ENCODE assay signal across 1 cellular context in the genomic region with DNA sequence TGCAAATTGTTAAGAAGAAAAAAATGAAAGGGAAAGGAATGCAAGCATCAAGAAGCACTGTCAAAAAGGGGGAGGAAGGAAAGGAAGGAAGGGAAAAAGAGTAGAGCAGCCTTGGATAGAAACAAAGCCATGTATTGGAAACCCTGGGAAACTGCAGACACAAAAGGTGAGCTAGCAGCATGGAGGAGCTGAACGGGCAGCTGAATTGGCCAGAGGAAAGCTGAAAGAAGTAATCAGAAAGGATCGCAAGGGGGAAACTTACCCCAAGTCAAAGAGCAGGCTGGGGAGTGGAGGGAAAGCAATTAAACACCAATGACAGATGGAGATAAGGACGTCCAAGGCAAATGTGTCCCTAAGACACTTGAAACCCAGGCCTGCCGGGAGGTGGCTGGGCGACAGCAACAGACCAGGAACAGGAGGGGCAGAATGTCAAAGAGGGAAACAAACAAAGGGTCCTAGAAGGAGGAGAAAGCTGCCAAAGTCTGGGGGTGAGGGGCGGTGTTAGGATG.
TF ChIP-seq lines count a peak whose summit lies in the region.

No MANE protein-coding gene starts in this region.

TF ChIP-seq in GM12878, 131 proteins besides CTCF, POLR2A, EP300 and RAD21 (continued from another document):
- TF ChIP-seq FOXK2 (IDR thresholded peaks at IDR 0.05): no peak
- no peak for TF ChIP-seq KLF5 (IDR thresholded peaks at IDR 0.05; ENCODE audit: partially characterized antibody)
- no peak for TF ChIP-seq WRNIP1 (IDR thresholded peaks at IDR 0.05; ENCODE audit: borderline replicate concordance, low read depth, low read length)
- TF ChIP-seq ZBTB11 (CRISPR knock-in tag; IDR thresholded peaks at IDR 0.05): no peak
- TF ChIP-seq JUNB (IDR thresholded peaks at IDR 0.05): no peak
- TF ChIP-seq, protein P1, sequence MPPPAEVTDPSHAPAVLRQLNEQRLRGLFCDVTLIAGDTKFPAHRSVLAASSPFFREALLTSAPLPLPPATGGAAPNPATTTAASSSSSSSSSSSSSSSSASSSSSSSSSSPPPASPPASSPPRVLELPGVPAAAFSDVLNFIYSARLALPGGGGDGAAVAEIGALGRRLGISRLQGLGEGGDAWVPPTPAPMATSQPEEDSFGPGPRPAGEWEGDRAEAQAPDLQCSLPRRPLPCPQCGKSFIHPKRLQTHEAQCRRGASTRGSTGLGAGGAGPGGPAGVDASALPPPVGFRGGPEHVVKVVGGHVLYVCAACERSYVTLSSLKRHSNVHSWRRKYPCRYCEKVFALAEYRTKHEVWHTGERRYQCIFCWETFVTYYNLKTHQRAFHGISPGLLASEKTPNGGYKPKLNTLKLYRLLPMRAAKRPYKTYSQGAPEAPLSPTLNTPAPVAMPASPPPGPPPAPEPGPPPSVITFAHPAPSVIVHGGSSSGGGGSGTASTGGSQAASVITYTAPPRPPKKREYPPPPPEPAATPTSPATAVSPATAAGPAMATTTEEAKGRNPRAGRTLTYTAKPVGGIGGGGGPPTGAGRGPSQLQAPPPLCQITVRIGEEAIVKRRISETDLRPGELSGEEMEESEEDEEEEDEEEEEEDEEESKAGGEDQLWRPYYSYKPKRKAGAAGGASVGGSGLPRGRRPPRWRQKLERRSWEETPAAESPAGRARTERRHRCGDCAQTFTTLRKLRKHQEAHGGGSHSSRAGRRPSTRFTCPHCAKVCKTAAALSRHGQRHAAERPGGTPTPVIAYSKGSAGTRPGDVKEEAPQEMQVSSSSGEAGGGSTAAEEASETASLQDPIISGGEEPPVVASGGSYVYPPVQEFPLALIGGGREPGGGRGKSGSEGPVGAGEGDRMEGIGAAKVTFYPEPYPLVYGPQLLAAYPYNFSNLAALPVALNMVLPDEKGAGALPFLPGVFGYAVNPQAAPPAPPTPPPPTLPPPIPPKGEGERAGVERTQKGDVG (CRISPR knock-in tag; IDR thresholded peaks at IDR 0.05): no peak
- no peak for TF ChIP-seq FOXM1 (IDR thresholded peaks at IDR 0.05; ENCODE audit: low read depth, low read length)
- no peak for TF ChIP-seq NBN (IDR thresholded peaks at IDR 0.05)
- TF ChIP-seq, protein P2, sequence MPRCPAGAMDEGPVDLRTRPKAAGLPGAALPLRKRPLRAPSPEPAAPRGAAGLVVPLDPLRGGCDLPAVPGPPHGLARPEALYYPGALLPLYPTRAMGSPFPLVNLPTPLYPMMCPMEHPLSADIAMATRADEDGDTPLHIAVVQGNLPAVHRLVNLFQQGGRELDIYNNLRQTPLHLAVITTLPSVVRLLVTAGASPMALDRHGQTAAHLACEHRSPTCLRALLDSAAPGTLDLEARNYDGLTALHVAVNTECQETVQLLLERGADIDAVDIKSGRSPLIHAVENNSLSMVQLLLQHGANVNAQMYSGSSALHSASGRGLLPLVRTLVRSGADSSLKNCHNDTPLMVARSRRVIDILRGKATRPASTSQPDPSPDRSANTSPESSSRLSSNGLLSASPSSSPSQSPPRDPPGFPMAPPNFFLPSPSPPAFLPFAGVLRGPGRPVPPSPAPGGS (IDR thresholded peaks at IDR 0.05; ENCODE audit: borderline replicate concordance, insufficient read depth, low read depth, low read length, poor library complexity, severe bottlenecking): no peak
- no peak for TF ChIP-seq PKNOX1 (IDR thresholded peaks at IDR 0.05)
- no peak for TF ChIP-seq EZH2 (IDR thresholded peaks at IDR 0.05; ENCODE audit: borderline replicate concordance, control insufficient read depth, low read depth, low read length)
- TF ChIP-seq ZBED1 (IDR thresholded peaks at IDR 0.05; ENCODE audit: borderline replicate concordance): no peak
- no peak for TF ChIP-seq ZNF24 (IDR thresholded peaks at IDR 0.05)
